ENCODE assay signal across 8 cellular contexts in genomic region chrX:129779747-129780146, GRCh38. TPM values are rescaled to one million over a fixed set of nuclear protein-coding genes. Genes with fewer than 3 reads are reported as not detected.
DNase-seq lines count a peak whose midpoint lies in the region; ATAC-seq, FAIRE-seq and TF ChIP-seq lines count a peak whose summit lies in the region.

Gene SASH3, plus strand, starts transcription at chrX:129779949. Its CDS starts 149 bp downstream, at chrX:129780098.

- DNase-seq in GM12892 (ENCODE audit: insufficient read length) (no peak), T-helper 17 cell (peak; percentile 37 to 55 (median 40)), small intestine (peak; percentile 48), NCI-H187 (lab: John Stamatoyannopoulos, UW) (no peak)
- DNase-seq in central memory CD4-positive, alpha-beta T cell, result peak; percentile 65

- peak; percentile 35 for ATAC-seq in HG02623 (IDR thresholded peaks at IDR 0.05; ENCODE audit: unreplicated experiment)
- ATAC-seq in T-helper 17 cell, result peak; percentile 47
- ATAC-seq in HG03439 (IDR thresholded peaks at IDR 0.05; ENCODE audit: unreplicated experiment), result no peak
- ATAC-seq in HG02884 (IDR thresholded peaks at IDR 0.05; ENCODE audit: unreplicated experiment), result no peak

- H3K36me3 Mint-ChIP-seq in T-helper 17 cell (ENCODE audit: low read depth), result peaks cover 8% of the 10 kb centered on the region

- H3K4me3 Mint-ChIP-seq in T-helper 17 cell, result peak within 1 kb of the TSS; percentile 98

- H3K27ac Mint-ChIP-seq in T-helper 17 cell, result peak within 1 kb of the TSS; percentile 98

- no peaks in the 10 kb centered on the region for H3K27me3 Mint-ChIP-seq in T-helper 17 cell

- peak; percentile 87 for TF ChIP-seq POLR2A in GM12892 (IDR thresholded peaks at IDR 0.05; ENCODE audit: low read depth, low read length)

- H3K4me3 ChIP-seq in small intestine (ENCODE audit: low read depth in 1 of 2, low read length in 2 of 2), result peak within 1 kb of the TSS; percentile 30 to 46

- H3K9me3 ChIP-seq in T-helper 17 cell (ENCODE audit: control insufficient read depth, low read length, poor library complexity, severe bottlenecking) (no peaks in the 10 kb centered on the region), small intestine (ENCODE audit: control insufficient read depth, low read depth) (no peaks in the 10 kb centered on the region)

- peak within 1 kb of the TSS; percentile 22 to 80 for H3K27ac ChIP-seq in small intestine (ENCODE audit: low read depth in 1 of 2, low read length in 1 of 2)

- peaks cover 43% of the 10 kb centered on the region for H3K4me1 Mint-ChIP-seq in T-helper 17 cell

- 67 to 75% (median 70%) methylated on average over 10 to 13 of the region's 13 CpGs for WGBS in small intestine, 3 donors

- H3K4me1 ChIP-seq in small intestine (ENCODE audit: control insufficient read depth in 2 of 2, insufficient read depth in 1 of 2, low read depth in 1 of 2, low read length in 1 of 2), result no peaks in the 10 kb centered on the region

- no peaks in the 10 kb centered on the region for H3K27me3 ChIP-seq in small intestine (ENCODE audit: control insufficient read depth in 2 of 2, insufficient read depth in 2 of 2, low read length in 2 of 2)

- no peaks in the 10 kb centered on the region for H3K36me3 ChIP-seq in small intestine (ENCODE audit: control insufficient read depth in 2 of 2, insufficient read depth in 2 of 2, low read length in 2 of 2)

- FAIRE-seq in GM12892 (lab: Jason Lieb, UNC), result peak; percentile 97
- no peak for FAIRE-seq in small intestine (lab: Jason Lieb, UNC)

RNA-seq across cellular contexts. Expression of gene SASH3, which starts in this region (rescaled TPM):
- 72.6 TPM for polyA plus RNA-seq in GM12892 (2012; ENCODE audit: missing spikeins)
- 100 to 1,000 TPM; 114 to 116 TPM for total RNA-seq in T-helper 17 cell
- polyA plus RNA-seq in small intestine, result 10 to 100 TPM in 1 of 3 donors, 1 to 10 TPM in 2; 3.8 to 11.1 (median 7.0) TPM

Comparison
In these comparisons a context has a peak if more than half of its experiments do, and no peak if none do; other contexts are left out.
1. DNase-seq: peak in T-helper 17 cell (3 of 3), central memory CD4-positive, alpha-beta T cell (single experiment) and small intestine (single experiment); none in GM12892 (single experiment) and NCI-H187 (0 of 2).
2. ATAC-seq: peak in HG02623 (single experiment) and T-helper 17 cell (single experiment); none in HG03439 (single experiment) and HG02884 (single experiment).